Comparison of ENCODE assay signal across 30 cellular contexts in the genomic region with DNA sequence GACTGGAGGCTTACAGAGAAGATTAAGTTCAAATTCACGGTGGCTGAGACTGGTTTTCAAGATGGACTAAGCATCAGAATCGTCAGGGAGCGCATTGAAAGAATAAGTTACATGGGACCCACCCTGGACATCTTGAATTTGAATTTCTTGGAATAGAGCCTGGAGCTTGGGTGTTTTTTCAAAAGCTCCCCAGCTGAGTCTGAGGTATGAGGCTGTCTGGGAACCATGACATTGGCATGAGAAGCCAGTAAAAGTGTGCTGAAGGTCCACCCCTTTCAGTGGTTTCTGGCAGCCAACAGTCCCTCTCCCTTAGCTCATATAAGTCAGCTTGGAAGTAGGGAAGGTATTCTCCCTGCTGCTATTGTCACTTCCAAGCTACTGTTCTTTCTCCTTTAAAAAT.
"Had no signal": no experiment of that assay in that cellular context is flagged by ENCODE, and none has a peak within 500 bp of the region (broad histone marks: within the 10 kb centered on the region; RNA-seq: fewer than 3 reads in every experiment).

No MANE protein-coding gene starts in this region.

- DNase-seq: activated CD4-positive, alpha-beta memory T cell treated with anti-CD3 and anti-CD28 coated beads, Interleukin-2, amount 10 ng/mL, durations not matched to agents 7 days and 5 days; activated CD4-positive, alpha-beta T cell treated with anti-CD3 and anti-CD28 coated beads for 1 hour; activated CD4-positive, alpha-beta T cell treated with anti-CD3 and anti-CD28 coated beads for 48 hours; activated CD4-positive, CD25-positive, alpha-beta regulatory T cell; activated effector memory CD4-positive, alpha-beta T cell treated with anti-CD3 and anti-CD28 coated beads, Interleukin-2, amount 50 U/mL, for 16 hours; activated naive CD4-positive, alpha-beta T cell; activated naive CD8-positive, alpha-beta T cell treated with anti-CD3 and anti-CD28 coated beads, Interleukin-2, amount 10 ng/mL, durations not matched to agents 7 days and 5 days; activated T-cell treated with anti-CD3 and anti-CD28 coated beads, Interleukin-2, amount 50 U/mL, for 1 hour; activated T-cell treated with anti-CD3 and anti-CD28 coated beads, Interleukin-2, amount 50 U/mL, for 72 hours; body of pancreas; NCI-H1092 treated with DMSO at 0.1 percent for 48 hours; NCI-H1417; NCI-H146; NCI-H187; NCI-H2029 treated with DMSO at 0.1 percent for 48 hours; NCI-H2107; NCI-H2171; NCI-H510A; NCI-H526 treated with DMSO at 0.1 percent for 48 hours; NCI-H774; SHP77; SJCRH30; T1000; WERI-Rb-1 had no signal

- H3K4me2 ChIP-seq: KMS-11 had no signal

- H3K36me3 Mint-ChIP-seq: activated naive CD4-positive, alpha-beta T cell treated with anti-CD3 and anti-CD28 coated beads, Interleukin-2, amount 50 U/mL, for 24 hours; activated naive CD8-positive, alpha-beta T cell treated with anti-CD3 and anti-CD28 coated beads, Interleukin-2, amount 10 ng/mL, durations not matched to agents 7 days and 5 days had no signal

- ATAC-seq: activated T-cell treated with anti-CD3 and anti-CD28 coated beads, Interleukin-2, amount 50 U/mL, for 72 hours; activated T-helper 17 cell treated with anti-CD3 and anti-CD28 coated beads, Interleukin-2, amount 50 U/mL, for 72 hours; body of pancreas; Panc1 had no signal

- H3K9ac ChIP-seq: KMS-11 had no signal

- H3K27ac ChIP-seq: breast epithelium, KMS-11, SJCRH30, SK-N-MC, WERI-Rb-1 had no signal

- H3K27me3 ChIP-seq: body of pancreas, breast epithelium, SJCRH30 had no signal

- H3K9me3 Mint-ChIP-seq: activated naive CD4-positive, alpha-beta T cell treated with anti-CD3 and anti-CD28 coated beads, Interleukin-2, amount 50 U/mL, for 24 hours; activated T-helper 17 cell treated with anti-CD3 and anti-CD28 coated beads, Interleukin-2, amount 50 U/mL, for 72 hours had no signal

- H3K4me3 Mint-ChIP-seq: activated CD4-positive, alpha-beta memory T cell treated with anti-CD3 and anti-CD28 coated beads, Interleukin-2, amount 10 ng/mL, durations not matched to agents 7 days and 5 days; activated naive CD4-positive, alpha-beta T cell treated with anti-CD3 and anti-CD28 coated beads, Interleukin-2, amount 50 U/mL, for 24 hours; activated naive CD8-positive, alpha-beta T cell treated with anti-CD3 and anti-CD28 coated beads, Interleukin-2, amount 10 ng/mL, durations not matched to agents 7 days and 5 days; activated T-cell treated with anti-CD3 and anti-CD28 coated beads, Interleukin-2, amount 50 U/mL, for 72 hours; activated T-helper 17 cell treated with anti-CD3 and anti-CD28 coated beads, Interleukin-2, amount 50 U/mL, for 72 hours had no signal

- H3K4me1 Mint-ChIP-seq: activated CD4-positive, alpha-beta memory T cell treated with anti-CD3 and anti-CD28 coated beads, Interleukin-2, amount 10 ng/mL, durations not matched to agents 7 days and 5 days; activated naive CD4-positive, alpha-beta T cell treated with anti-CD3 and anti-CD28 coated beads, Interleukin-2, amount 50 U/mL, for 24 hours; activated naive CD8-positive, alpha-beta T cell treated with anti-CD3 and anti-CD28 coated beads, Interleukin-2, amount 10 ng/mL, durations not matched to agents 7 days and 5 days; activated T-helper 17 cell treated with anti-CD3 and anti-CD28 coated beads, Interleukin-2, amount 50 U/mL, for 72 hours had no signal

- H3K4me1 ChIP-seq: breast epithelium, SJCRH30 had no signal

- H3K36me3 ChIP-seq: breast epithelium, SJCRH30, WERI-Rb-1 had no signal

- H3K27ac Mint-ChIP-seq: activated CD4-positive, alpha-beta memory T cell treated with anti-CD3 and anti-CD28 coated beads, Interleukin-2, amount 10 ng/mL, durations not matched to agents 7 days and 5 days; activated naive CD4-positive, alpha-beta T cell treated with anti-CD3 and anti-CD28 coated beads, Interleukin-2, amount 50 U/mL, for 24 hours; activated naive CD8-positive, alpha-beta T cell treated with anti-CD3 and anti-CD28 coated beads, Interleukin-2, amount 10 ng/mL, durations not matched to agents 7 days and 5 days; activated T-cell treated with anti-CD3 and anti-CD28 coated beads, Interleukin-2, amount 50 U/mL, for 72 hours; activated T-helper 17 cell treated with anti-CD3 and anti-CD28 coated beads, Interleukin-2, amount 50 U/mL, for 72 hours had no signal

- H3K4me3 ChIP-seq: body of pancreas, breast epithelium, SJCRH30, SK-N-MC had no signal

- H3K9me3 ChIP-seq: body of pancreas, breast epithelium, SJCRH30 had no signal
